8 cellular contexts compared by ENCODE assay signal in genomic region chr9:114908104-114908621, GRCh38. TPM values are rescaled to one million over a fixed set of nuclear protein-coding genes. Genes with fewer than 3 reads are reported as not detected.
DNase-seq lines count a peak whose midpoint lies in the region; ATAC-seq, FAIRE-seq and TF ChIP-seq lines count a peak whose summit lies in the region.

No MANE protein-coding gene starts in this region.

- peak overlapping the region in 1 of 2 donors; percentile 18 for H3K4me3 ChIP-seq in CD4-positive, alpha-beta memory T cell (ENCODE audit: low read length in 2 of 2)
- H3K4me3 ChIP-seq in GM12878 (no peak overlapping the region), smooth muscle cell (no peak overlapping the region)

- no peak overlapping the region for H4K8ac ChIP-seq in H9 (replicated peaks; ENCODE audit: insufficient read length, low read depth, low read length)

- no peak overlapping the region for H2BK20ac ChIP-seq in H9 (ENCODE audit: low read depth, low read length, poor library complexity, severe bottlenecking)

- H3T11ph ChIP-seq in H9 (ENCODE audit: low read length) = no peak overlapping the region

- no peak overlapping the region for H3K23ac ChIP-seq in H9 (ENCODE audit: insufficient read length, low read depth, low read length)

- peak; percentile 50 for ATAC-seq in GM12878

- H3K27ac ChIP-seq in CD4-positive, alpha-beta memory T cell (ENCODE audit: low read depth, low read length) = peak overlapping the region; percentile 44
- H3K27ac ChIP-seq in H9 (ENCODE audit: insufficient read length, low read depth, low read length) (no peak overlapping the region), GM12878 (ENCODE audit: control insufficient read depth, insufficient read depth) (no peak overlapping the region), smooth muscle cell (ENCODE audit: low read depth) (peak overlapping the region; percentile 80)

- H3K4me1 Mint-ChIP-seq in CD4-positive, alpha-beta memory T cell = peaks cover 70 to 82% (median 72%) of the 10 kb centered on the region in 4 donors
- H3K4me1 Mint-ChIP-seq in H9 (peaks cover 15 to 26% of the 10 kb centered on the region in 2 experiments), endothelial cell (ENCODE audit: unreplicated experiment) (no peaks in the 10 kb centered on the region)

- no peak overlapping the region for H3K9ac ChIP-seq in H9 (ENCODE audit: extremely low read depth, insufficient read length, low read length)
- H3K9ac ChIP-seq in GM12878 (ENCODE audit: control insufficient read depth, insufficient read depth, low read length) = no peak overlapping the region
- H3K9ac ChIP-seq in smooth muscle cell (ENCODE audit: low read depth) = peak overlapping the region; percentile 20

- peaks cover 95% of the 10 kb centered on the region for H3K4me1 ChIP-seq in CD4-positive, alpha-beta memory T cell (ENCODE audit: insufficient read depth, low read length)
- H3K4me1 ChIP-seq in H9 (ENCODE audit: insufficient read depth, low read length) (no peaks in the 10 kb centered on the region), GM12878 (ENCODE audit: control insufficient read depth, insufficient read depth, low read length) (peaks cover 13% of the 10 kb centered on the region), smooth muscle cell (ENCODE audit: low read depth) (peaks cover 6% of the 10 kb centered on the region)

- H3K27ac Mint-ChIP-seq in CD4-positive, alpha-beta memory T cell = peak overlapping the region in 6 of 7 donors; percentile 88 to 96 (median 90)
- H3K27ac Mint-ChIP-seq in H9 (no peak overlapping the region; a peak in 1 of 7 replicates), endothelial cell (ENCODE audit: unreplicated experiment) (no peak overlapping the region)

- H2BK15ac ChIP-seq in H9 (ENCODE audit: low read depth, low read length) = no peak overlapping the region

- H3K14ac ChIP-seq in H9 (ENCODE audit: insufficient read depth, low read length) = no peak overlapping the region

- no peak overlapping the region for H4K91ac ChIP-seq in H9 (ENCODE audit: insufficient read length, low read depth, low read length)

- no peaks in the 10 kb centered on the region for H3K9me3 Mint-ChIP-seq in CD4-positive, alpha-beta memory T cell
- H3K9me3 Mint-ChIP-seq in H9 (no peaks in the 10 kb centered on the region), endothelial cell (ENCODE audit: unreplicated experiment) (no peaks in the 10 kb centered on the region)

- peak overlapping the region; percentile 24 to 85 (median 76) for H3K4me3 Mint-ChIP-seq in CD4-positive, alpha-beta memory T cell
- no peak overlapping the region for H3K4me3 Mint-ChIP-seq in H9
- no peak overlapping the region for H3K4me3 Mint-ChIP-seq in endothelial cell (ENCODE audit: unreplicated experiment)

- no peak overlapping the region for H3K56ac ChIP-seq in H9 (ENCODE audit: insufficient read length, low read depth, low read length)

- H3K79me1 ChIP-seq in H9 (ENCODE audit: insufficient read depth, low read depth, low read length, poor library complexity, severe bottlenecking) = no peaks in the 10 kb centered on the region

- no peak for DNase-seq in CD4-positive, alpha-beta memory T cell
- peak; percentile 46 for DNase-seq in H9
- DNase-seq in NCI-H460 (ENCODE audit: extremely low read depth, low read depth) = peak; percentile 34
- no peak for DNase-seq in GM12878 (ENCODE audit: low read depth, low spot score)
- DNase-seq in smooth muscle cell (lab: John Stamatoyannopoulos, UW; ENCODE audit: unreplicated experiment) = no peak
- DNase-seq in endothelial cell (ENCODE audit: low spot score) = no peak
- DNase-seq in activated gamma-delta T cell (lab: John Stamatoyannopoulos, UW) = no peak
- no peak for DNase-seq in GM03348 (ENCODE audit: low spot score)

- BruUV-seq in GM12878 (replicated peaks; lab: Mats Ljungman, UMichigan) = no TSS peak

- H2BK120ac ChIP-seq in H9 (ENCODE audit: low read depth, low read length, poor library complexity, severe bottlenecking) = no peak overlapping the region

- no peak for TF ChIP-seq RAD21 in GM12878 (IDR thresholded peaks at IDR 0.05; ENCODE audit: insufficient read depth, low read depth, low read length)

- POLR2A ChIA-PET in CD4-positive, alpha-beta memory T cell (lab: Charles Lee; ENCODE audit: partially characterized antibody) = interaction anchor here (0.7 to 5.5 kb wide), 14 partner anchors 9 to 535 kb away, joined by 3 to 122 read pairs (median 6); partner anchors contain the start of gene TNFSF8
- POLR2A ChIA-PET in GM12878 (lab: Charles Lee) = no interaction called here

- TF ChIP-seq EP300 in GM12878 (IDR thresholded peaks at IDR 0.05; ENCODE audit: borderline replicate concordance in 1 of 2, control insufficient read depth in 1 of 2, low read depth in 2 of 2, low read length in 2 of 2) = no peak

- in situ Hi-C loops in GM12878 (cut with MboI) = no loop called here

- no peaks in the 10 kb centered on the region for H3K27me3 Mint-ChIP-seq in CD4-positive, alpha-beta memory T cell
- H3K27me3 Mint-ChIP-seq in H9 (ENCODE audit: low read depth) = peaks cover 46% of the 10 kb centered on the region
- H3K27me3 Mint-ChIP-seq in endothelial cell (ENCODE audit: unreplicated experiment) = peaks cover 3% of the 10 kb centered on the region

- CTCF ChIA-PET in CD4-positive, alpha-beta memory T cell (lab: Charles Lee; ENCODE audit: partially characterized antibody) = interaction anchor here (0.6 to 8.7 kb wide), 17 partner anchors 9 to 246 kb away, joined by 3 to 363 read pairs (median 24); partner anchors contain the start of genes TEX48 and TNFSF8
- CTCF ChIA-PET in GM12878 (lab: Yijun Ruan, JAX) = interaction anchor here (0.7 to 7.6 kb wide), 6 partner anchors 11 to 320 kb away, joined by 3 to 52 read pairs (median 19); partner anchors contain the start of genes ATP6V1G1 and TEX48

- H3K18ac ChIP-seq in H9 (ENCODE audit: insufficient read length, low read depth, low read length) = no peak overlapping the region

- H3K79me2 ChIP-seq in H9 (ENCODE audit: insufficient read depth, low read length) (no peaks in the 10 kb centered on the region), GM12878 (ENCODE audit: control insufficient read depth, insufficient read depth, low read length) (no peaks in the 10 kb centered on the region), smooth muscle cell (ENCODE audit: low read depth) (no peaks in the 10 kb centered on the region)

- no peak overlapping the region for H2BK5ac ChIP-seq in H9 (ENCODE audit: insufficient read length, low read length)

- H2AFZ ChIP-seq in H9 (ENCODE audit: low read length) (no peak overlapping the region), GM12878 (ENCODE audit: control insufficient read depth, low read depth, low read length) (no peak overlapping the region), smooth muscle cell (ENCODE audit: low read depth) (no peak overlapping the region)

- TF ChIP-seq CTCF in H9 (conservative IDR thresholded peaks at IDR 0.05) = no peak
- TF ChIP-seq CTCF in GM12878 (IDR thresholded peaks at IDR 0.05 in 2 of 3, conservative IDR thresholded peaks at IDR 0.05 in 1 of 3; ENCODE audit: control insufficient read depth in 2 of 3, extremely low read depth in 1 of 3, insufficient read depth in 1 of 3, low read depth in 3 of 3, low read length in 3 of 3) = no peak
- TF ChIP-seq CTCF in smooth muscle cell (IDR thresholded peaks at IDR 0.05; ENCODE audit: borderline replicate concordance, insufficient read depth, poor library complexity, severe bottlenecking) = no peak
- no peak for TF ChIP-seq CTCF in endothelial cell (IDR thresholded peaks at IDR 0.05; ENCODE audit: unreplicated experiment)

- no CpG with 5 or more reads among the region's 3 CpGs for WGBS in H9 (ENCODE audit: extremely low coverage, insufficient read length, low lambda C conversion rate)
- WGBS in GM12878 (ENCODE audit: insufficient coverage, insufficient replicate concordance, low lambda C conversion rate, missing lambda C conversion rate) = 24% methylated on average over 3 of the region's 3 CpGs
- WGBS in smooth muscle cell (ENCODE audit: low lambda C conversion rate) = 42% methylated on average over 3 of the region's 3 CpGs

- no peak for FAIRE-seq in GM12878 (lab: Jason Lieb, UNC)

- no peak for TF ChIP-seq POLR2A in GM12878 (IDR thresholded peaks at IDR 0.05; ENCODE audit: low read depth, low read length)

- no peaks in the 10 kb centered on the region for H3K27me3 ChIP-seq in CD4-positive, alpha-beta memory T cell (ENCODE audit: insufficient read depth, low read length)
- H3K27me3 ChIP-seq in H9 (ENCODE audit: insufficient read depth, low read length) = no peaks in the 10 kb centered on the region; the same call in 1 of the 2 replicates
- H3K27me3 ChIP-seq in GM12878 (replicated peaks in 1 of 2; ENCODE audit: control insufficient read depth in 2 of 2, insufficient read depth in 2 of 2, low read length in 1 of 2) = no peaks in the 10 kb centered on the region
- no peaks in the 10 kb centered on the region for H3K27me3 ChIP-seq in smooth muscle cell (ENCODE audit: low read depth)

- no peak overlapping the region for H3K4ac ChIP-seq in H9 (ENCODE audit: low read depth, low read length)

- H3K9me3 ChIP-seq in CD4-positive, alpha-beta memory T cell (ENCODE audit: control insufficient read depth in 1 of 2, low read length in 2 of 2) = no peaks in the 10 kb centered on the region
- H3K9me3 ChIP-seq in H9 (ENCODE audit: control insufficient read depth, low read depth, low read length) = no peaks in the 10 kb centered on the region
- no peaks in the 10 kb centered on the region for H3K9me3 ChIP-seq in GM12878 (replicated peaks; ENCODE audit: control insufficient read depth, insufficient read depth, low read length)
- H3K9me3 ChIP-seq in smooth muscle cell (replicated peaks; ENCODE audit: low read depth) = no peaks in the 10 kb centered on the region

- no peaks in the 10 kb centered on the region for H3K23me2 ChIP-seq in H9 (ENCODE audit: insufficient read length, low read depth, low read length, poor library complexity, severe bottlenecking)

- no peak overlapping the region for H2BK12ac ChIP-seq in H9 (ENCODE audit: insufficient read length, low read depth, low read length)

- peaks cover 18% of the 10 kb centered on the region for H3K36me3 ChIP-seq in CD4-positive, alpha-beta memory T cell (ENCODE audit: insufficient read depth, low read length)
- H3K36me3 ChIP-seq in GM12878 (ENCODE audit: control insufficient read depth in 2 of 2, insufficient read depth in 2 of 2, low read length in 1 of 2) = no peaks in the 10 kb centered on the region
- no peaks in the 10 kb centered on the region for H3K36me3 ChIP-seq in smooth muscle cell (ENCODE audit: low read depth)

- peaks cover 30 to 82% of the 10 kb centered on the region in 2 donors for H3K36me3 Mint-ChIP-seq in CD4-positive, alpha-beta memory T cell
- H3K36me3 Mint-ChIP-seq in H9 (ENCODE audit: insufficient read depth in 1 of 3, low read depth in 3 of 3) (no peaks in the 10 kb centered on the region), endothelial cell (ENCODE audit: low read depth, unreplicated experiment) (no peaks in the 10 kb centered on the region)

- H4K20me1 ChIP-seq in H9 (ENCODE audit: control insufficient read depth, insufficient read depth, insufficient read length) (no peaks in the 10 kb centered on the region), GM12878 (ENCODE audit: control insufficient read depth, insufficient read depth) (no peaks in the 10 kb centered on the region; the same call in 1 of the 2 replicates), smooth muscle cell (ENCODE audit: low read depth) (no peaks in the 10 kb centered on the region)

- H3K4me2 ChIP-seq in H9 (ENCODE audit: insufficient read depth, insufficient read length, low read length) (no peak overlapping the region), GM12878 (ENCODE audit: control insufficient read depth, insufficient read depth) (no peak overlapping the region), smooth muscle cell (peak overlapping the region; percentile 5)

- H4K5ac ChIP-seq in H9 (ENCODE audit: insufficient read length, low read depth, low read length) = no peak overlapping the region

- no peak overlapping the region for H2AK5ac ChIP-seq in H9 (ENCODE audit: insufficient read length, low read length)

- SMC1A ChIA-PET in GM12878 (lab: Charles Lee; ENCODE audit: uncharacterized antibody, unreplicated experiment) = interaction anchor here (1.0 to 5.3 kb wide), 8 partner anchors 8 to 238 kb away, joined by 3 to 33 read pairs (median 4); no protein-coding TSS in a partner anchor

- RAD21 ChIA-PET in GM12878 (lab: Charles Lee; ENCODE audit: unreplicated experiment) = interaction anchor here (1.2 to 1.5 kb wide), 2 partner anchors 99 to 104 kb away, joined by 3 read pairs; no protein-coding TSS in a partner anchor

- intact Hi-C loops in CD4-positive, alpha-beta memory T cell (cut with micrococcal nuclease) = loop anchor here (10.0 kb wide), 1 partner anchor 513 kb away; no protein-coding TSS in a partner anchor
- intact Hi-C loops in GM12878 (cut with micrococcal nuclease; ENCODE audit: unreplicated experiment) = no loop called here

- H3F3A ChIP-seq in smooth muscle cell (ENCODE audit: low read depth) = no peaks in the 10 kb centered on the region

RNA-seq across cellular contexts. Expression of gene TNFSF8, which starts 22.2 kb away (rescaled TPM):
- total RNA-seq in CD4-positive, alpha-beta memory T cell = 10 to 100 TPM; 43.2 to 44.2 TPM
- polyA plus RNA-seq in CD4-positive, alpha-beta memory T cell = 100 to 1,000 TPM in 1 of 2 donors, 10 to 100 TPM in 1; 84.8 to 108 TPM
- total RNA-seq in H9 (2021) = not detected in 2 replicates
- total RNA-seq in NCI-H460 (2014; rRNA removed; shearing (Covaris generic)) = not detected in 2 replicates
- polyA plus RNA-seq in NCI-H460 (2014; cell fraction: nucleus; rRNA removed) = not detected in 2 replicates
- total RNA-seq in GM12878 (2013; cell fraction: nucleolus; rRNA removed) = not detected in 2 replicates
- not detected in 2 replicates for total RNA-seq in GM12878 (2014; rRNA removed)
- total RNA-seq in GM12878 (2014; rRNA removed; fragmentation: Illumina TruSeq; extraction: Trizol) = not detected in 2 replicates
- 0.11 and 0.15 TPM in 2 replicates for total RNA-seq in GM12878 (2021)
- not detected for polyA plus RNA-seq in GM12878 (2011; ENCODE audit: low read depth)
- 0.04 and 0.10 TPM in 2 replicates for polyA plus RNA-seq in GM12878 (2011; rRNA removed)
- 0.03 and 0.04 TPM in 2 replicates for polyA plus RNA-seq in GM12878 (2011; cell fraction: cytosol; rRNA removed)
- polyA plus RNA-seq in GM12878 (2011; cell fraction: nucleus; rRNA removed) = 0.09 TPM in 1 of 2 replicates, not detected in the other
- not detected in 2 replicates for polyA plus RNA-seq in GM12878 (2012)
- polyA plus RNA-seq in GM12878 (2014; fragmentation: Illumina TruSeq; extraction: Trizol) = not detected in 2 replicates
- under 1 TPM in 1 of 2 experiments, not detected in 1; 0.29 TPM for polyA plus RNA-seq in GM12878 (2014; fragmentation: Nextera tagmentation; extraction: Ambion mirVana)
- polyA plus RNA-seq in GM12878 (2014; rRNA removed) = not detected in 2 replicates
- polyA plus RNA-seq in GM12878 (2016; fragmentation: Nextera tagmentation; extraction: Ambion mirVana) = not detected
- polyA minus RNA-seq in GM12878 (2011; rRNA and poly(A)+ RNA removed) = 0.22 TPM in 1 of 2 replicates, not detected in the other
- polyA minus RNA-seq in GM12878 (2011; cell fraction: cytosol; rRNA and poly(A)+ RNA removed) = not detected in 2 replicates
- not detected in 2 replicates for polyA minus RNA-seq in GM12878 (2011; cell fraction: nucleus; rRNA and poly(A)+ RNA removed)
- total RNA-seq in smooth muscle cell = not detected in 2 replicates
- polyA plus RNA-seq in smooth muscle cell = not detected in 2 replicates
- not detected for total RNA-seq in endothelial cell (ENCODE audit: unreplicated experiment)

Comparison
In these comparisons a context has a peak if more than half of its experiments do, and no peak if none do; other contexts are left out.
1. DNase-seq: peak in H9 (single experiment) and NCI-H460 (single experiment); none in CD4-positive, alpha-beta memory T cell (0 of 5), GM12878 (single experiment), smooth muscle cell (single experiment), endothelial cell (single experiment), activated gamma-delta T cell (single experiment) and GM03348 (single experiment).
2. H3K27ac ChIP-seq: peak in CD4-positive, alpha-beta memory T cell (single experiment) and smooth muscle cell (single experiment); none in H9 (single experiment) and GM12878 (single experiment).
3. H3K27ac Mint-ChIP-seq: peak in CD4-positive, alpha-beta memory T cell (6 of 7); none in H9 (0 of 3) and endothelial cell (single experiment).
4. H3K4me3 Mint-ChIP-seq: peak in CD4-positive, alpha-beta memory T cell (8 of 8); none in H9 (0 of 2) and endothelial cell (single experiment).
5. RNA of gene TNFSF8, which starts 22.2 kb away (total RNA-seq): 43.2 to 44.2 TPM in CD4-positive, alpha-beta memory T cell; not detected in H9, not detected in NCI-H460, 0.11 to 0.15 TPM in GM12878, not detected in smooth muscle cell and not detected in endothelial cell (single experiment); every median in the first group is over 10 times any median in the second.